In the genomic region with DNA sequence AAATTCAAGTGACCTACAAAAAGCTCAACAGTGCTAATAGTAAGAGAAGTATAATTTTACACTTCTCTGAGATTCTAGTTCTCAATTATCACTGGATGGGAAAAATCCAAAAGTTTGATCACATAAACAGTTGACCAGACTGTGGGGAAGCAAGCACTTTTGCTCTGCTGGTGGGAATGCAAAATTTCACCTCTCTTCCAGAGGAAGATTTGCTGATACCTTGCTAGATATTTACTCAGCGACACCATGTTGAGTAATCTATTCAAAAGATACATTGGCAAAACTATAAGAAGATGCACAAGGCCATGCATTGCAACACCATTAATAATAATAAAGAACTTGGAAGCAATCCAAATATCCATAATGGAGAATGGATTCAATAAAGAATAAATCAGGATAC, we compare ENCODE assay signal across 17 cellular contexts.
DNase-seq lines count a peak whose midpoint lies in the region; ATAC-seq and TF ChIP-seq lines count a peak whose summit lies in the region.
"Had no signal": no experiment of that assay in that cellular context is flagged by ENCODE, and none has a peak within 500 bp of the region (broad histone marks: within the 10 kb centered on the region; RNA-seq: fewer than 3 reads in every experiment).

No MANE protein-coding gene starts in this region.

- H3K4me3 ChIP-seq in H7 (ENCODE audit: insufficient read depth, low read depth, low read length) (no peak overlapping the region), epithelial cell of esophagus (ENCODE audit: low read length) (no peak overlapping the region), upper lobe of right lung (no peak overlapping the region)
- H3K4me3 ChIP-seq: uterus had no signal

- peaks cover 8% of the 10 kb centered on the region for H3K4me1 ChIP-seq in upper lobe of right lung
- H3K4me1 ChIP-seq: uterus had no signal

- no peak overlapping the region for H3K27ac Mint-ChIP-seq in osteocyte (ENCODE audit: unreplicated experiment)
- H3K27ac Mint-ChIP-seq: activated CD4-positive, alpha-beta memory T cell treated with anti-CD3 and anti-CD28 coated beads, Interleukin-2, amount 10 ng/mL, durations not matched to agents 7 days and 5 days; brain; naive thymus-derived CD8-positive, alpha-beta T cell had no signal

- no peaks in the 10 kb centered on the region for H3K36me3 Mint-ChIP-seq in osteocyte (ENCODE audit: unreplicated experiment)
- H3K36me3 Mint-ChIP-seq: brain; naive thymus-derived CD8-positive, alpha-beta T cell had no signal

- no peaks in the 10 kb centered on the region for H3K9me3 Mint-ChIP-seq in osteocyte (ENCODE audit: unreplicated experiment)
- H3K9me3 Mint-ChIP-seq: activated CD4-positive, alpha-beta memory T cell treated with anti-CD3 and anti-CD28 coated beads, Interleukin-2, amount 10 ng/mL, durations not matched to agents 7 days and 5 days; naive thymus-derived CD8-positive, alpha-beta T cell had no signal

- DNase-seq in H7 (peak; percentile 19), RPMI7951 (ENCODE audit: low read depth) (peak; percentile 26), epithelial cell of esophagus (ENCODE audit: low read depth) (peak; percentile 38), osteocyte (ENCODE audit: extremely low spot score, unreplicated experiment) (no peak), upper lobe of right lung (no peak), NCI-H226 (no peak)
- DNase-seq in activated effector memory CD4-positive, alpha-beta T cell treated with anti-CD3 and anti-CD28 coated beads, Interleukin-2, amount 50 U/mL, for 16 hours = no peak
- DNase-seq: activated CD4-positive, alpha-beta memory T cell treated with anti-CD3 and anti-CD28 coated beads, Interleukin-2, amount 10 ng/mL, durations not matched to agents 7 days and 5 days; activated effector memory CD4-positive, alpha-beta T cell treated with Interleukin-2 at 50 U/mL for 16 hours; EL; hippocampal formation; naive thymus-derived CD8-positive, alpha-beta T cell; NCI-H526; retina; SHP77 treated with DMSO at 0.1 percent for 48 hours; uterus had no signal

- no peak overlapping the region for H3K27ac ChIP-seq in upper lobe of right lung
- H3K27ac ChIP-seq: uterus had no signal

- TF ChIP-seq CTCF in epithelial cell of esophagus (IDR thresholded peaks at IDR 0.05; ENCODE audit: insufficient read depth, low read depth, low read length, missing control alignments) = peak; percentile 23
- TF ChIP-seq CTCF in osteocyte (IDR thresholded peaks at IDR 0.05) = peak; percentile 22
- TF ChIP-seq CTCF in upper lobe of right lung (IDR thresholded peaks at IDR 0.05) = no peak

- H3K36me3 ChIP-seq in H7 (replicated peaks; ENCODE audit: control insufficient read depth, insufficient read depth, low read length) (no peaks in the 10 kb centered on the region), upper lobe of right lung (no peaks in the 10 kb centered on the region)
- H3K36me3 ChIP-seq: uterus had no signal

- no peak for ATAC-seq in upper lobe of right lung
- ATAC-seq: naive thymus-derived CD8-positive, alpha-beta T cell had no signal

- H3K27me3 ChIP-seq in H7 (ENCODE audit: control insufficient read depth, insufficient read depth, low read length) = no peaks in the 10 kb centered on the region
- no peaks in the 10 kb centered on the region for H3K27me3 ChIP-seq in upper lobe of right lung
- H3K27me3 ChIP-seq: uterus had no signal

- no peaks in the 10 kb centered on the region for H3K9me3 ChIP-seq in upper lobe of right lung
- H3K9me3 ChIP-seq: uterus had no signal

- intact Hi-C loops in upper lobe of right lung (cut with DNase I) = no loop called here

- H3K4me1 Mint-ChIP-seq in osteocyte (ENCODE audit: unreplicated experiment) = peaks cover 21% of the 10 kb centered on the region

- no peak overlapping the region for H3K4me3 Mint-ChIP-seq in osteocyte (ENCODE audit: unreplicated experiment)
- H3K4me3 Mint-ChIP-seq: activated CD4-positive, alpha-beta memory T cell treated with anti-CD3 and anti-CD28 coated beads, Interleukin-2, amount 10 ng/mL, durations not matched to agents 7 days and 5 days; brain; naive thymus-derived CD8-positive, alpha-beta T cell had no signal

- no peaks in the 10 kb centered on the region for H3K27me3 Mint-ChIP-seq in osteocyte (ENCODE audit: unreplicated experiment)
- H3K27me3 Mint-ChIP-seq: activated CD4-positive, alpha-beta memory T cell treated with anti-CD3 and anti-CD28 coated beads, Interleukin-2, amount 10 ng/mL, durations not matched to agents 7 days and 5 days; brain; naive thymus-derived CD8-positive, alpha-beta T cell had no signal

Comparison
In these comparisons a context has a peak if more than half of its experiments do, and no peak if none do; other contexts are left out.
1. DNase-seq: peak in H7 (single experiment), RPMI7951 (single experiment) and epithelial cell of esophagus (single experiment); none in osteocyte (single experiment), activated effector memory CD4-positive, alpha-beta T cell treated with anti-CD3 and anti-CD28 coated beads, Interleukin-2, amount 50 U/mL, for 16 hours (single experiment), upper lobe of right lung (single experiment) and NCI-H226 (single experiment).